ENCODE assay signal across 24 cellular contexts in the genomic region with DNA sequence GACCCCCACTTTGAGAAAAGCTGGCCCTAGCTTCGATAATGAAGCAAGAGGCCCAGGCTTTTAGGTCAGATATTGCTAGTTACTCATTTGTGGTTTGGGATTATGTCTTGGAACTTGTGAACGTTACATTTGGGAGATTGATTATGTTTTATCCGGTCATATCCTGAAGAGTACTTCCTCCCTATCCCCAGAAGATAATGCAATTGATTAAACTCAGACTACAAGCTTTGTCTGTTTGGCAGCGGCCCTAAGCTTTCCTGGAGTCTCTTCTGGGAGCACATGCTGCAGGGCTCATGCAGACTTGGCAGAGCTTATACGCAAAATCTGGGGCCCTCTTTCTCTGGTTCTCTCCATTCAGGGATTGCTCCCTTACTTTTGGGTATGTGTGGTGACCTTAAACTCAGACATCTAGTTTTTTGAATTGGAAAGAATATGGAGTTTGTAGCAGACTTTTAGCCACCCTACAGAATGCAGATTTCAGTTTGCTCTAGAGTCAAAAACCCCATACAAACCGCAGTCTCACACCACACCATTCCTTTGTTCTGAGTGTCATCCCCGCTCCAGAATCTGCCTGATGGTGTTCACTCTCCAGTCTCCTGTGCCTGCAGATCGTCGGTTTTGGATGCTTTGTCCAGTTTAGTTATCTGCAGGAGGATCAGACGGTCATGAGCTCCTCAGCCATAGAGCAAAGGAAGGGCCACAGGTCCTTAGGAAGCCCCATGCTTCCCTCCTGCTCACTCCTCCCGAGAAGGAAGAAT.
DNase-seq lines count a peak whose midpoint lies in the region; ATAC-seq and TF ChIP-seq lines count a peak whose summit lies in the region.
"Had no signal": no experiment of that assay in that cellular context is flagged by ENCODE, and none has a peak within 500 bp of the region (broad histone marks: within the 10 kb centered on the region; RNA-seq: fewer than 3 reads in every experiment).

No MANE protein-coding gene starts in this region.

- H3K36me3 Mint-ChIP-seq in MCF 10A (ENCODE audit: insufficient read depth, unreplicated experiment): no peaks in the 10 kb centered on the region
- H3K36me3 Mint-ChIP-seq: activated CD4-positive, alpha-beta memory T cell treated with anti-CD3 and anti-CD28 coated beads for 36 hours; naive thymus-derived CD8-positive, alpha-beta T cell had no signal

- H3K27me3 ChIP-seq in mammary epithelial cell (ENCODE audit: insufficient read depth, low read length) (no peaks in the 10 kb centered on the region), MG63 (no peaks in the 10 kb centered on the region)
- H3K27me3 ChIP-seq: foreskin keratinocyte, right lobe of liver, SJCRH30 had no signal

- no peak overlapping the region for H3K4me3 ChIP-seq in mammary epithelial cell (replicated peaks in 1 of 3; ENCODE audit: insufficient read depth in 1 of 3, low read depth in 2 of 3, low read length in 3 of 3)
- no peak overlapping the region for H3K4me3 ChIP-seq in MG63
- no peak overlapping the region for H3K4me3 ChIP-seq in fibroblast of the aortic adventitia (ENCODE audit: low read depth, low read length)
- H3K4me3 ChIP-seq: GM12878, right lobe of liver, SJCRH30 had no signal

- H3K27ac ChIP-seq in mammary epithelial cell (ENCODE audit: insufficient read depth, low read depth, low read length): no peak overlapping the region
- H3K27ac ChIP-seq: C4-2B, foreskin keratinocyte, right lobe of liver, SJCRH30, WERI-Rb-1 had no signal

- CTCF ChIA-PET in mammary epithelial cell (lab: Charles Lee; ENCODE audit: low non-redundant PET): no interaction called here
- CTCF ChIA-PET in MCF 10A (lab: Yijun Ruan, JAX): interaction anchor here (0.5 to 3.0 kb wide), 5 partner anchors 11 to 565 kb away, joined by 3 to 16 read pairs (median 3); no protein-coding TSS in a partner anchor

- intact Hi-C loops in mammary epithelial cell (cut with micrococcal nuclease): loop anchor here (5.0 kb wide), 1 partner anchor 333 kb away; no protein-coding TSS in a partner anchor
- intact Hi-C loops in MCF 10A (cut with micrococcal nuclease): no loop called here

- H3K4me1 ChIP-seq in mammary epithelial cell (ENCODE audit: insufficient read depth, low read length): peaks cover 14% of the 10 kb centered on the region
- H3K4me1 ChIP-seq: foreskin keratinocyte, right lobe of liver, SJCRH30 had no signal

- ATAC-seq in HG03196 (IDR thresholded peaks at IDR 0.05; ENCODE audit: unreplicated experiment) (no peak), HG03457 (IDR thresholded peaks at IDR 0.05; ENCODE audit: unreplicated experiment) (no peak)
- ATAC-seq: foreskin keratinocyte; GM12878; naive thymus-derived CD8-positive, alpha-beta T cell; PC-3; right lobe of liver had no signal

- TF ChIP-seq CTCF in mammary epithelial cell (conservative IDR thresholded peaks at IDR 0.05 in 1 of 2, IDR thresholded peaks at IDR 0.05 in 1 of 2; ENCODE audit: extremely low read depth in 1 of 2, insufficient read depth in 1 of 2, low read depth in 1 of 2, low read length in 2 of 2) (no peak), MCF 10A (IDR thresholded peaks at IDR 0.05; ENCODE audit: unreplicated experiment) (no peak), fibroblast of the aortic adventitia (IDR thresholded peaks at IDR 0.05; ENCODE audit: insufficient read depth, low read length) (no peak)

- H3K79me2 ChIP-seq in mammary epithelial cell (ENCODE audit: insufficient read depth, low read length): no peaks in the 10 kb centered on the region

- no peaks in the 10 kb centered on the region for H4K20me1 ChIP-seq in mammary epithelial cell (ENCODE audit: insufficient read depth, low read length)

- peak; percentile 19 for DNase-seq in mammary epithelial cell
- DNase-seq in MCF 10A (ENCODE audit: unreplicated experiment): no peak
- DNase-seq in MG63: peak; percentile 78
- peak; percentile 82 for DNase-seq in fibroblast of the aortic adventitia (ENCODE audit: low read depth)
- DNase-seq in stromal cell of bone marrow (ENCODE audit: low read depth): peak; percentile 33
- no peak for DNase-seq in NCI-H345 (lab: John Stamatoyannopoulos, UW)
- DNase-seq: activated CD4-positive, alpha-beta memory T cell treated with anti-CD3 and anti-CD28 coated beads for 36 hours; activated gamma-delta T cell; foreskin keratinocyte; GDM1; mesendoderm; naive thymus-derived CD8-positive, alpha-beta T cell; NCI-H1417; NCI-H2171; NCI-H748 treated with DMSO at 0.1 percent for 48 hours; PC-3; right lobe of liver; SJCRH30; T-helper 2 cell; WERI-Rb-1 had no signal

- no peaks in the 10 kb centered on the region for H3K9me3 ChIP-seq in mammary epithelial cell (replicated peaks; ENCODE audit: insufficient read depth, low read length)
- H3K9me3 ChIP-seq in MG63: no peaks in the 10 kb centered on the region
- H3K9me3 ChIP-seq: right lobe of liver, SJCRH30 had no signal

- POLR2A ChIA-PET in MCF 10A (lab: Yijun Ruan, JAX): interaction anchor here (0.6 kb wide), 1 partner anchor 10 kb away, joined by 3 read pairs; no protein-coding TSS in a partner anchor

- H3K4me1 Mint-ChIP-seq in MCF 10A (ENCODE audit: insufficient read depth, unreplicated experiment): peaks cover 5% of the 10 kb centered on the region
- H3K4me1 Mint-ChIP-seq: naive thymus-derived CD8-positive, alpha-beta T cell had no signal

- peaks cover 12% of the 10 kb centered on the region for H3K27me3 Mint-ChIP-seq in MCF 10A (ENCODE audit: insufficient read depth, unreplicated experiment)
- H3K27me3 Mint-ChIP-seq: activated CD4-positive, alpha-beta memory T cell treated with anti-CD3 and anti-CD28 coated beads for 36 hours; naive thymus-derived CD8-positive, alpha-beta T cell had no signal

- in situ Hi-C loops in mammary epithelial cell (cut with MboI; ENCODE audit: low sequenced_read_pairs in 2 of 2): loop anchor here (25.0 kb wide), 3 partner anchors 398 to 698 kb away; partner anchors contain the start of gene SPOCK1 (in 1 of the 2)

- H3K9ac ChIP-seq in mammary epithelial cell (ENCODE audit: insufficient read depth, low read length): no peak overlapping the region

- no peak overlapping the region for H3K4me2 ChIP-seq in mammary epithelial cell (ENCODE audit: insufficient read depth, low read depth, low read length)

- H3K27ac Mint-ChIP-seq in MCF 10A (ENCODE audit: low read depth, unreplicated experiment): no peak overlapping the region
- H3K27ac Mint-ChIP-seq: activated CD4-positive, alpha-beta memory T cell treated with anti-CD3 and anti-CD28 coated beads for 36 hours; naive thymus-derived CD8-positive, alpha-beta T cell had no signal

- no peak overlapping the region for H3K4me3 Mint-ChIP-seq in MCF 10A (ENCODE audit: unreplicated experiment)
- H3K4me3 Mint-ChIP-seq: activated CD4-positive, alpha-beta memory T cell treated with anti-CD3 and anti-CD28 coated beads for 36 hours; naive thymus-derived CD8-positive, alpha-beta T cell had no signal

- no peaks in the 10 kb centered on the region for H3K9me3 Mint-ChIP-seq in MCF 10A (ENCODE audit: unreplicated experiment)

- no peak overlapping the region for H2AFZ ChIP-seq in mammary epithelial cell (ENCODE audit: low read depth, low read length)

- 71% methylated on average over 10 of the region's 11 CpGs for WGBS in mammary epithelial cell (ENCODE audit: low coverage, missing lambda C conversion rate)

- dilution Hi-C loops in mammary epithelial cell (cut with HindIII; ENCODE audit: low sequenced_read_pairs): loop anchor here (25.0 kb wide), 1 partner anchor 498 kb away; no protein-coding TSS in a partner anchor

- H3K36me3 ChIP-seq in mammary epithelial cell (ENCODE audit: insufficient read depth, low read length) (no peaks in the 10 kb centered on the region), MG63 (no peaks in the 10 kb centered on the region)
- H3K36me3 ChIP-seq: right lobe of liver, SJCRH30, WERI-Rb-1 had no signal

- BruUV-seq in mammary epithelial cell (replicated peaks; lab: Mats Ljungman, UMichigan) (no TSS peak), MCF 10A (replicated peaks; lab: Mats Ljungman, UMichigan) (no TSS peak)

Comparison
In these comparisons a context has a peak if more than half of its experiments do, and no peak if none do; other contexts are left out.
1. DNase-seq: peak in mammary epithelial cell (single experiment), MG63 (single experiment), fibroblast of the aortic adventitia (single experiment) and stromal cell of bone marrow (single experiment); none in MCF 10A (single experiment) and NCI-H345 (single experiment).